In genomic region chr1:44842763-44843655, GRCh38 we compare ENCODE assay signal across 8 cellular contexts. TPM values are rescaled to one million over a fixed set of nuclear protein-coding genes. Genes with fewer than 3 reads are reported as not detected.
DNase-seq lines count a peak whose midpoint lies in the region; ATAC-seq and TF ChIP-seq lines count a peak whose summit lies in the region.

Gene PTCH2, minus strand, starts transcription at chr1:44843253. Its CDS starts 321 bp downstream, at chr1:44842932.

- H3K27me3 Mint-ChIP-seq in stimulated activated naive CD8-positive, alpha-beta T cell treated with anti-CD3 and anti-CD28 coated beads, Interleukin-15, Interleukin-2, amounts not matched to agents 100 ng/mL and 50 ng/mL, for 24 hours, result peaks cover 7% of the 10 kb centered on the region

- DNase-seq in DMS153 treated with DMSO at 0.1 percent for 48 hours (lab: John Stamatoyannopoulos, UW; ENCODE audit: unreplicated experiment) (peak; percentile 27), dermis blood vessel endothelial cell (peak; percentile 60), left kidney (ENCODE audit: low read depth, low spot score) (peak; percentile 98), kidney glomerular epithelial cell (lab: John Stamatoyannopoulos, UW) (no peak)

- TF ChIP-seq EP300 in Ishikawa (IDR thresholded peaks at IDR 0.05; ENCODE audit: borderline replicate concordance), result no peak

- no peak within 1 kb of the TSS for H3K27ac Mint-ChIP-seq in stimulated activated naive CD8-positive, alpha-beta T cell treated with anti-CD3 and anti-CD28 coated beads, Interleukin-15, Interleukin-2, amounts not matched to agents 100 ng/mL and 50 ng/mL, for 24 hours

- H3K4me1 Mint-ChIP-seq in stimulated activated naive CD8-positive, alpha-beta T cell treated with anti-CD3 and anti-CD28 coated beads, Interleukin-15, Interleukin-2, amounts not matched to agents 100 ng/mL and 50 ng/mL, for 24 hours (ENCODE audit: low read depth), result peaks cover 5% of the 10 kb centered on the region

- no peak for TF ChIP-seq RAD21 in Ishikawa (IDR thresholded peaks at IDR 0.05; ENCODE audit: low read depth)

- H3K36me3 Mint-ChIP-seq in stimulated activated naive CD8-positive, alpha-beta T cell treated with anti-CD3 and anti-CD28 coated beads, Interleukin-15, Interleukin-2, amounts not matched to agents 100 ng/mL and 50 ng/mL, for 24 hours (ENCODE audit: low read depth), result peaks cover 4% of the 10 kb centered on the region

- ATAC-seq in SK-N-SH treated with all-trans-retinoic acid at 6 μM for 48 hours (peak; percentile 94), HG03159 (IDR thresholded peaks at IDR 0.05; ENCODE audit: unreplicated experiment) (no peak)

- peak within 1 kb of the TSS; percentile 48 for H3K4me3 Mint-ChIP-seq in stimulated activated naive CD8-positive, alpha-beta T cell treated with anti-CD3 and anti-CD28 coated beads, Interleukin-15, Interleukin-2, amounts not matched to agents 100 ng/mL and 50 ng/mL, for 24 hours

- no peaks in the 10 kb centered on the region for H3K9me3 Mint-ChIP-seq in stimulated activated naive CD8-positive, alpha-beta T cell treated with anti-CD3 and anti-CD28 coated beads, Interleukin-15, Interleukin-2, amounts not matched to agents 100 ng/mL and 50 ng/mL, for 24 hours

TF ChIP-seq in Ishikawa, 13 proteins besides CTCF, POLR2A, EP300 and RAD21:
- TF ChIP-seq ZBTB7A (IDR thresholded peaks at IDR 0.05; ENCODE audit: low read depth), result peak; percentile 90
- TF ChIP-seq TAF1 (IDR thresholded peaks at IDR 0.05; ENCODE audit: low read depth), result peak; percentile 35; the same call in 1 of the 2 replicates
- no peak for TF ChIP-seq YY1 (IDR thresholded peaks at IDR 0.05; ENCODE audit: low read depth)
- no peak for TF ChIP-seq USF1 (IDR thresholded peaks at IDR 0.05)
- peak; percentile 57 for TF ChIP-seq TCF12 (IDR thresholded peaks at IDR 0.05; ENCODE audit: low read depth)
TF ChIP-seq in Ishikawa: peak in this region for 3.

TF ChIP-seq in SK-N-SH treated with all-trans-retinoic acid at 6 μM for 48 hours, 23 proteins besides CTCF, POLR2A, EP300 and RAD21:
- TF ChIP-seq ZFP3 (CRISPR knock-in tag; IDR thresholded peaks at IDR 0.05), result no peak
TF ChIP-seq in SK-N-SH treated with all-trans-retinoic acid at 6 μM for 48 hours: peak in this region for 0.

RNA-seq across cellular contexts. Expression of gene PTCH2, which starts in this region (rescaled TPM):
- total RNA-seq in dermis blood vessel endothelial cell, result under 0.01 and 0.05 TPM in 2 replicates

Comparison
In these comparisons a context has a peak if more than half of its experiments do, and no peak if none do; other contexts are left out.
1. Peak in DNase-seq in dermis blood vessel endothelial cell; RNA of the gene not detected or under 1 TPM.